ENCODE assay signal across 8 cellular contexts in genomic region chr15:65583701-65584100, GRCh38. TPM values are rescaled to one million over a fixed set of nuclear protein-coding genes. Genes with fewer than 3 reads are reported as not detected.
DNase-seq lines count a peak whose midpoint lies in the region; ATAC-seq, FAIRE-seq and TF ChIP-seq lines count a peak whose summit lies in the region.

No MANE protein-coding gene starts in this region.

- CTCF ChIA-PET in A673 (lab: Charles Lee), result no interaction called here

- FAIRE-seq in small intestine (lab: Jason Lieb, UNC), result no peak

- H3K36me3 ChIP-seq in small intestine (ENCODE audit: control insufficient read depth in 2 of 2, insufficient read depth in 2 of 2, low read length in 2 of 2) (peaks cover 12 to 23% of the 10 kb centered on the region in 2 donors), prostate gland (no peaks in the 10 kb centered on the region), A673 (ENCODE audit: insufficient read depth, low read length, poor library complexity, severe bottlenecking) (peaks cover 30% of the 10 kb centered on the region)

- BruUV-seq in A673 (replicated peaks; lab: Mats Ljungman, UMichigan), result no TSS peak

- intact Hi-C loops in prostate gland (cut with DNase I) (no loop called here), A673 (cut with micrococcal nuclease; ENCODE audit: unreplicated experiment) (no loop called here)

- in situ Hi-C loops in SK-MEL-5 (cut with HindIII; ENCODE audit: low pct_unique_long_range_greater_than_20kb, low sequenced_read_pairs), result no loop called here

- WGBS in small intestine, 3 donors, result 36 to 78% (median 57%) methylated on average over 1 of the region's 1 CpG
- 43% methylated on average over 1 of the region's 1 CpG for WGBS in prostate gland

- H3K9me3 ChIP-seq in small intestine (ENCODE audit: control insufficient read depth, low read depth), result no peaks in the 10 kb centered on the region
- no peaks in the 10 kb centered on the region for H3K9me3 ChIP-seq in prostate gland
- no peaks in the 10 kb centered on the region for H3K9me3 ChIP-seq in A673 (ENCODE audit: low read depth, low read length, poor library complexity, severe bottlenecking)

- POLR2A ChIA-PET in A673 (lab: Charles Lee; ENCODE audit: low non-redundant PET), result no interaction called here

- H3K4me1 ChIP-seq in small intestine (ENCODE audit: control insufficient read depth in 2 of 2, insufficient read depth in 1 of 2, low read depth in 1 of 2, low read length in 1 of 2) (no peaks in the 10 kb centered on the region), prostate gland (replicated peaks) (no peaks in the 10 kb centered on the region), A673 (ENCODE audit: insufficient read depth, low read length, poor library complexity, severe bottlenecking) (peaks cover 8% of the 10 kb centered on the region)

- TF ChIP-seq POLR2A in prostate gland (IDR thresholded peaks at IDR 0.05), result no peak

- TF ChIP-seq CTCF in choroid plexus epithelial cell (conservative IDR thresholded peaks at IDR 0.05; ENCODE audit: low read depth, low read length) (no peak), prostate gland (IDR thresholded peaks at IDR 0.05) (no peak), A673 (conservative IDR thresholded peaks at IDR 0.05; ENCODE audit: low read depth, low read length) (no peak)

- H3K4me3 ChIP-seq in choroid plexus epithelial cell (ENCODE audit: low read depth, low read length), result no peak overlapping the region
- no peak overlapping the region for H3K4me3 ChIP-seq in small intestine (ENCODE audit: low read depth in 1 of 2, low read length in 2 of 2)
- H3K4me3 ChIP-seq in prostate gland, result no peak overlapping the region
- no peak overlapping the region for H3K4me3 ChIP-seq in A673 (ENCODE audit: low read depth, low read length, poor library complexity, severe bottlenecking)

- no peak overlapping the region for H3K27ac ChIP-seq in small intestine (ENCODE audit: low read depth in 1 of 2, low read length in 1 of 2)
- no peak overlapping the region for H3K27ac ChIP-seq in prostate gland
- no peak overlapping the region for H3K27ac ChIP-seq in A673 (ENCODE audit: low read depth, low read length, poor library complexity, severe bottlenecking)

- H3K27me3 ChIP-seq in small intestine (ENCODE audit: control insufficient read depth in 2 of 2, insufficient read depth in 2 of 2, low read length in 2 of 2) (no peaks in the 10 kb centered on the region), prostate gland (replicated peaks; ENCODE audit: insufficient read depth) (no peaks in the 10 kb centered on the region), A673 (replicated peaks; ENCODE audit: insufficient read depth, low read depth, low read length, poor library complexity) (no peaks in the 10 kb centered on the region)

- peak; percentile 81 for DNase-seq in SK-MEL-5 (ENCODE audit: low read depth, low spot score)
- peak; percentile 86 for DNase-seq in choroid plexus epithelial cell (ENCODE audit: low read depth)
- DNase-seq in small intestine, result peak; percentile 30
- DNase-seq in prostate gland (ENCODE audit: low spot score), result no peak
- no peak for DNase-seq in A673 (ENCODE audit: low spot score)

- peak; percentile 60 for ATAC-seq in GM21447 (IDR thresholded peaks at IDR 0.05; ENCODE audit: unreplicated experiment)
- no peak for ATAC-seq in HG03097 (IDR thresholded peaks at IDR 0.05; ENCODE audit: low FRiP score, unreplicated experiment)
- ATAC-seq in GM19324 (IDR thresholded peaks at IDR 0.05; ENCODE audit: low FRiP score, unreplicated experiment), result no peak

RNA-seq across cellular contexts. Expression of gene INTS14, which starts 27.2 kb away (rescaled TPM):
- 24.7 and 27.3 TPM in 2 replicates for total RNA-seq in SK-MEL-5 (2014; rRNA removed; shearing (Covaris generic))
- 40.9 and 44.8 TPM in 2 replicates for polyA plus RNA-seq in SK-MEL-5 (2015; cell fraction: cytosol; rRNA removed)
- polyA plus RNA-seq in SK-MEL-5 (2015; cell fraction: nucleus; rRNA removed), result 74.6 and 78.7 TPM in 2 replicates
- polyA plus RNA-seq in small intestine, result 10 to 100 TPM; 18.4 to 30.8 (median 19.9) TPM
- total RNA-seq in prostate gland (10 to 100 TPM; 39.4 to 55.2 TPM), A673 (2021) (38.0 and 39.9 TPM in 2 replicates)

RNA-seq across cellular contexts. Expression of gene SLC24A1, which starts 38.0 kb away (rescaled TPM):
- total RNA-seq in SK-MEL-5 (2014; rRNA removed; shearing (Covaris generic)), result 7.0 and 7.4 TPM in 2 replicates
- polyA plus RNA-seq in SK-MEL-5 (2015; cell fraction: cytosol; rRNA removed), result 8.6 and 22.0 TPM in 2 replicates
- 7.7 and 8.0 TPM in 2 replicates for polyA plus RNA-seq in SK-MEL-5 (2015; cell fraction: nucleus; rRNA removed)
- 1 to 10 TPM; 2.5 to 7.1 (median 2.7) TPM for polyA plus RNA-seq in small intestine
- total RNA-seq in prostate gland, result 10 to 100 TPM in 1 of 2 donors, 1 to 10 TPM in 1; 8.9 to 14.5 TPM
- total RNA-seq in A673 (2021), result 4.9 and 6.4 TPM in 2 replicates

RNA-seq across cellular contexts. Expression of gene HACD3, which starts 53.4 kb away (rescaled TPM):
- total RNA-seq in SK-MEL-5 (2014; rRNA removed; shearing (Covaris generic)), result 154 and 171 TPM in 2 replicates
- 83.7 and 95.5 TPM in 2 replicates for polyA plus RNA-seq in SK-MEL-5 (2015; cell fraction: cytosol; rRNA removed)
- 28.0 and 28.3 TPM in 2 replicates for polyA plus RNA-seq in SK-MEL-5 (2015; cell fraction: nucleus; rRNA removed)
- polyA plus RNA-seq in small intestine, result 10 to 100 TPM in 1 of 3 donors, 1 to 10 TPM in 2; 5.1 to 44.7 (median 7.3) TPM
- total RNA-seq in prostate gland (10 to 100 TPM; 41.6 to 91.4 TPM), A673 (2021) (142 and 157 TPM in 2 replicates)

Comparison
In these comparisons a context has a peak if more than half of its experiments do, and no peak if none do; other contexts are left out.
1. DNase-seq: peak in SK-MEL-5 (single experiment), choroid plexus epithelial cell (single experiment) and small intestine (single experiment); none in prostate gland (single experiment) and A673 (single experiment).